In genomic region chr21:44551290-44552015, GRCh38 we compare ENCODE assay signal across 1 cellular context.
TF ChIP-seq lines count a peak whose summit lies in the region.

Gene KRTAP10-2 (minus strand): TSS chr21:44551505. CDS start chr21:44551458, 47 bp downstream.

TF ChIP-seq in HepG2, 621 proteins besides CTCF, POLR2A, EP300 and RAD21 (continued from another document):
- TF ChIP-seq HOMEZ (CRISPR knock-in tag; IDR thresholded peaks at IDR 0.05; ENCODE audit: low read depth) (no peak), ZNF687 (CRISPR knock-in tag; IDR thresholded peaks at IDR 0.05) (0 out of 2 replicates have a peak, but pooled peaks have one; percentile 22), IRF2 (CRISPR knock-in tag; IDR thresholded peaks at IDR 0.05) (no peak)
